Comparison of ENCODE assay signal across 9 cellular contexts in the genomic region with DNA sequence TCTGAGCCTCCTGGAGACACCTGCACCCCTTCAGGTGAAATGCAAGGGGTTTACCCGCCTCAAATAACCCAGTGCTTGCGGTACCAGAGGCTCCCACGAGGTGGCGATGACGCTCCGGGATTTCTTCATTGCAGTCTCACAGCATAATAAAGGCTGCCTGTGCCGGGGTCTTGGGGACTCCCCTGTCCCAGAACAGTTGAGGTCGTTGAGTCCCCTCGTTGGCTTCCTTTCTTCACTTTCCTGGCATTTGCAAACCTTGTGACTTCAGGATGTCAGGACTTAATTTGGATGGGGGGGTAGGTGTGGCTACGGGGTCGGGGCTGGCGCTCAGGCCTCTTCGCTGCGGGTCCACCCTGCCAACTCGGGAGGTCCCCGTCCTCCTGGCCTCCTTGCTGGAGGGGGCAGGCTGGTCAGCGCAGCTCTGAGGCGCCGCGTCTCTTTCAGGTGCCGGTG. TPM values are rescaled to one million over a fixed set of nuclear protein-coding genes. Genes with fewer than 3 reads are reported as not detected.
DNase-seq lines count a peak whose midpoint lies in the region; ATAC-seq and TF ChIP-seq lines count a peak whose summit lies in the region.
"Had no signal": no experiment of that assay in that cellular context is flagged by ENCODE, and none has a peak within 500 bp of the region (broad histone marks: within the 10 kb centered on the region; RNA-seq: fewer than 3 reads in every experiment).

No MANE protein-coding gene starts in this region.

- intact Hi-C loops in IMR-90 (cut with micrococcal nuclease) (loop anchor here (1.0 kb wide), 2 partner anchors 34 to 81 kb away; no protein-coding TSS in a partner anchor), posterior cingulate gyrus (cut with DNase I) (loop anchor here (5.0 kb wide), 1 partner anchor 80 kb away; no protein-coding TSS in a partner anchor), uterus (cut with DNase I; ENCODE audit: low total_unique reads) (loop anchor here (5.0 kb wide), 2 partner anchors 35 to 85 kb away; a partner anchor contains a TSS)

- H3K27ac ChIP-seq in IMR-90 (ENCODE audit: insufficient read depth, low read length) (no peak overlapping the region), SK-N-MC (no peak overlapping the region), uterus (no peak overlapping the region)

- H2BK20ac ChIP-seq in IMR-90 (ENCODE audit: low read depth, low read length), result no peak overlapping the region

- no peaks in the 10 kb centered on the region for H3K79me1 ChIP-seq in IMR-90 (ENCODE audit: low read depth in 1 of 2, low read length in 2 of 2)

- H3K36me3 ChIP-seq in IMR-90 (ENCODE audit: control insufficient read depth, insufficient read depth, low read length), result peaks cover 3% of the 10 kb centered on the region; the same call in 1 of the 2 replicates
- no peaks in the 10 kb centered on the region for H3K36me3 ChIP-seq in SK-N-MC (ENCODE audit: insufficient read depth, low read length)
- H3K36me3 ChIP-seq in uterus, result no peaks in the 10 kb centered on the region

- no peak overlapping the region for H2AK5ac ChIP-seq in IMR-90 (ENCODE audit: low read depth, low read length)

- BruUV-seq in IMR-90 (replicated peaks; lab: Mats Ljungman, UMichigan), result no TSS peak

- no peak overlapping the region for H3K4ac ChIP-seq in IMR-90 (ENCODE audit: low read depth, low read length)

- H3K9me3 Mint-ChIP-seq in glutamatergic neuron (ENCODE audit: unreplicated experiment), result peaks cover 2% of the 10 kb centered on the region

- H3K9me1 ChIP-seq in IMR-90 (ENCODE audit: insufficient read depth, low read length), result no peaks in the 10 kb centered on the region

- TF ChIP-seq CTCF in IMR-90 (conservative IDR thresholded peaks at IDR 0.05; ENCODE audit: low read depth, low read length) (peak; percentile 89), glutamatergic neuron (IDR thresholded peaks at IDR 0.05; ENCODE audit: partially characterized antibody, unreplicated experiment) (peak; percentile 93), uterus (IDR thresholded peaks at IDR 0.05) (peak; percentile 85 to 93 (median 86))

- no peak overlapping the region for H3K27ac Mint-ChIP-seq in glutamatergic neuron (ENCODE audit: unreplicated experiment)

- no peak overlapping the region for H3K4me3 Mint-ChIP-seq in glutamatergic neuron (ENCODE audit: unreplicated experiment)

- H3K4me3 ChIP-seq in IMR-90 (ENCODE audit: insufficient read depth, low read depth, low read length) (no peak overlapping the region), SK-N-MC (no peak overlapping the region), uterus (no peak overlapping the region)

- in situ Hi-C loops in IMR-90 (cut with MboI; ENCODE audit: low sequenced_read_pairs), result loop anchor here (5.0 kb wide), 2 partner anchors 35 to 80 kb away; no protein-coding TSS in a partner anchor

- peak overlapping the region; percentile 61 for H2AK9ac ChIP-seq in IMR-90 (replicated peaks; ENCODE audit: low read depth, low read length, poor library complexity)

- no peak overlapping the region for H3K4me2 ChIP-seq in IMR-90 (ENCODE audit: low read depth, low read length)

- TF ChIP-seq POLR2A in IMR-90 (IDR thresholded peaks at IDR 0.05; ENCODE audit: low read depth, low read length) (no peak), uterus (IDR thresholded peaks at IDR 0.05) (no peak)

- H4K20me1 ChIP-seq in IMR-90 (ENCODE audit: insufficient read depth, low read length), result peaks cover 4% of the 10 kb centered on the region; the same call in 1 of the 2 replicates

- no peaks in the 10 kb centered on the region for H3K36me3 Mint-ChIP-seq in glutamatergic neuron (ENCODE audit: unreplicated experiment)

- H3K4me1 ChIP-seq in IMR-90 (ENCODE audit: control insufficient read depth, insufficient read depth, low read length) (no peaks in the 10 kb centered on the region), uterus (peaks cover 0 to 7% of the 10 kb centered on the region in 2 donors)

- H3K18ac ChIP-seq in IMR-90 (ENCODE audit: low read depth, low read length), result no peak overlapping the region

- H3K14ac ChIP-seq in IMR-90 (replicated peaks; ENCODE audit: low read depth, low read length), result no peak overlapping the region

- H2BK120ac ChIP-seq in IMR-90 (ENCODE audit: low read depth, low read length), result no peak overlapping the region

- ATAC-seq in IMR-90 (ENCODE audit: low read depth) (peak; percentile 63), GM18858 (IDR thresholded peaks at IDR 0.05; ENCODE audit: unreplicated experiment) (no peak)

- CTCF ChIA-PET in IMR-90 (lab: Yijun Ruan, JAX), result interaction anchor here (0.6 to 1.3 kb wide), 2 partner anchors 14 to 77 kb away, joined by 3 to 6 read pairs; no protein-coding TSS in a partner anchor

- peak; percentile 72 for DNase-seq in COLO829 (ENCODE audit: low spot score)
- DNase-seq in IMR-90, result peak; percentile 40
- peak; percentile 18 for DNase-seq in SK-N-MC (ENCODE audit: low read depth, low spot score)
- peak; percentile 86 for DNase-seq in activated naive CD4-positive, alpha-beta T cell treated with Interleukin-2 at 50 U/mL for 16 hours
- peak; percentile 87 for DNase-seq in glutamatergic neuron
- peak in 9 of 10 donors; percentile 49 to 94 (median 83) for DNase-seq in posterior cingulate gyrus
- DNase-seq in uterus, result peak; percentile 69 to 72

- H3K56ac ChIP-seq in IMR-90 (ENCODE audit: extremely low read depth, insufficient read depth, low read length), result no peak overlapping the region

- peaks cover 29% of the 10 kb centered on the region for H3K27me3 ChIP-seq in IMR-90 (ENCODE audit: control insufficient read depth, insufficient read depth, low read length)
- peaks cover 15 to 17% of the 10 kb centered on the region in 2 donors for H3K27me3 ChIP-seq in uterus

- H4K8ac ChIP-seq in IMR-90 (ENCODE audit: low read depth in 2 of 2, low read length in 2 of 2), result no peak overlapping the region

- H3K9ac ChIP-seq in IMR-90 (ENCODE audit: low read depth, low read length), result no peak overlapping the region
- no peak overlapping the region for H3K9ac ChIP-seq in SK-N-MC (ENCODE audit: insufficient read length)

- H2BK5ac ChIP-seq in IMR-90 (ENCODE audit: low read depth, low read length, poor library complexity, severe bottlenecking), result no peak overlapping the region

- no peak overlapping the region for H3K23ac ChIP-seq in IMR-90 (ENCODE audit: low read depth, low read length)

- H2AFZ ChIP-seq in IMR-90 (replicated peaks; ENCODE audit: low read length, poor library complexity), result peak overlapping the region; percentile 71

- H4K91ac ChIP-seq in IMR-90 (ENCODE audit: insufficient read depth, low read depth, low read length), result no peak overlapping the region

- TF ChIP-seq RAD21 in IMR-90 (IDR thresholded peaks at IDR 0.05; ENCODE audit: low read length), result peak; percentile 89

- H3K9me3 ChIP-seq in IMR-90 (ENCODE audit: control insufficient read depth, insufficient read depth, low read length) (no peaks in the 10 kb centered on the region), SK-N-MC (ENCODE audit: low read depth, low read length) (no peaks in the 10 kb centered on the region), uterus (no peaks in the 10 kb centered on the region)

- no peak overlapping the region for H2BK15ac ChIP-seq in IMR-90 (ENCODE audit: low read depth, low read length)

- POLR2A ChIA-PET in IMR-90 (lab: Charles Lee; ENCODE audit: unreplicated experiment), result no interaction called here

- 3% methylated on average over 6 of the region's 21 CpGs; no CpG with 5 or more reads in 1 of the 2 experiments for WGBS in IMR-90 (ENCODE audit: extremely low coverage in 2 of 2, insufficient read length in 1 of 2), 2 experiments

- H4K5ac ChIP-seq in IMR-90 (ENCODE audit: low read depth, low read length), result no peak overlapping the region

- no peaks in the 10 kb centered on the region for H3K4me1 Mint-ChIP-seq in glutamatergic neuron (ENCODE audit: low read depth, unreplicated experiment)

- peaks cover 7% of the 10 kb centered on the region for H3K27me3 Mint-ChIP-seq in glutamatergic neuron (ENCODE audit: unreplicated experiment)

- dilution Hi-C loops in IMR-90 (cut with HindIII; ENCODE audit: low sequenced_read_pairs, unreplicated experiment), result no loop called here

TF ChIP-seq in IMR-90, 13 proteins besides CTCF, POLR2A, EP300 and RAD21 (continues in another document):
- TF ChIP-seq, protein P1, sequence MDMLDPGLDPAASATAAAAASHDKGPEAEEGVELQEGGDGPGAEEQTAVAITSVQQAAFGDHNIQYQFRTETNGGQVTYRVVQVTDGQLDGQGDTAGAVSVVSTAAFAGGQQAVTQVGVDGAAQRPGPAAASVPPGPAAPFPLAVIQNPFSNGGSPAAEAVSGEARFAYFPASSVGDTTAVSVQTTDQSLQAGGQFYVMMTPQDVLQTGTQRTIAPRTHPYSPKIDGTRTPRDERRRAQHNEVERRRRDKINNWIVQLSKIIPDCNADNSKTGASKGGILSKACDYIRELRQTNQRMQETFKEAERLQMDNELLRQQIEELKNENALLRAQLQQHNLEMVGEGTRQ (IDR thresholded peaks at IDR 0.05; ENCODE audit: low read depth, low read length), result no peak
- TF ChIP-seq MAZ (IDR thresholded peaks at IDR 0.05; ENCODE audit: borderline replicate concordance, low read depth, low read length) (no peak), CEBPB (IDR thresholded peaks at IDR 0.05; ENCODE audit: low read depth, low read length) (peak; percentile 45; the same call in 1 of the 2 replicates), MXI1 (IDR thresholded peaks at IDR 0.05; ENCODE audit: borderline replicate concordance, low read depth, low read length) (no peak), BHLHE40 (IDR thresholded peaks at IDR 0.05; ENCODE audit: low read depth, low read length) (no peak)

RNA-seq across cellular contexts. Expression of a gene that starts 1.3 kb away (rescaled TPM):
- total RNA-seq in IMR-90 (2012; rRNA removed), result not detected in 2 replicates
- 0.04 TPM in 1 of 2 replicates, not detected in the other for polyA plus RNA-seq in IMR-90 (2012; rRNA removed)
- not detected in 2 replicates for polyA plus RNA-seq in IMR-90 (2012; cell fraction: cytosol; rRNA removed)
- 0.08 and 0.13 TPM in 2 replicates for polyA plus RNA-seq in IMR-90 (2012; cell fraction: nucleus; rRNA removed; ENCODE audit: low replicate concordance)
- not detected for total RNA-seq in glutamatergic neuron (ENCODE audit: unreplicated experiment)
- not detected for total RNA-seq in uterus
- total RNA-seq: activated CD8-positive, alpha-beta memory T cell treated with anti-CD3 and anti-CD28 coated beads for 36 hours had no signal

RNA-seq across cellular contexts. Expression of a gene that starts 12.4 kb away (rescaled TPM):
- total RNA-seq in IMR-90 (2012; rRNA removed) (0.36 TPM in 1 of 2 replicates, not detected in the other), glutamatergic neuron (ENCODE audit: unreplicated experiment) (not detected), uterus (1 to 10 TPM in 1 of 4 donors, under 1 TPM in 1, not detected in 2; 0.69 to 4.1 TPM)
- polyA plus RNA-seq in IMR-90 (2012; rRNA removed), result 0.12 and 0.36 TPM in 2 replicates
- polyA plus RNA-seq in IMR-90 (2012; cell fraction: cytosol; rRNA removed), result 0.04 and 0.15 TPM in 2 replicates
- 0.37 and 0.78 TPM in 2 replicates for polyA plus RNA-seq in IMR-90 (2012; cell fraction: nucleus; rRNA removed; ENCODE audit: low replicate concordance)

RNA-seq across cellular contexts. Expression of a gene that starts 37.6 kb away (rescaled TPM):
- 7.3 and 9.2 TPM in 2 replicates for total RNA-seq in IMR-90 (2012; rRNA removed)
- 23.3 and 26.7 TPM in 2 replicates for polyA plus RNA-seq in IMR-90 (2012; rRNA removed)
- 18.0 and 30.3 TPM in 2 replicates for polyA plus RNA-seq in IMR-90 (2012; cell fraction: cytosol; rRNA removed)
- polyA plus RNA-seq in IMR-90 (2012; cell fraction: nucleus; rRNA removed; ENCODE audit: low replicate concordance), result 18.6 and 46.8 TPM in 2 replicates
- total RNA-seq in glutamatergic neuron (ENCODE audit: unreplicated experiment), result 41.2 TPM
- 10 to 100 TPM; 10.5 to 33.1 (median 12.9) TPM for total RNA-seq in uterus

RNA-seq across cellular contexts. Expression of a gene that starts 43.3 kb away (rescaled TPM):
- 816 and 867 TPM in 2 replicates for total RNA-seq in IMR-90 (2012; rRNA removed)
- polyA plus RNA-seq in IMR-90 (2012; rRNA removed), result 1,079 and 1,150 TPM in 2 replicates
- 411 and 787 TPM in 2 replicates for polyA plus RNA-seq in IMR-90 (2012; cell fraction: cytosol; rRNA removed)
- 281 and 349 TPM in 2 replicates for polyA plus RNA-seq in IMR-90 (2012; cell fraction: nucleus; rRNA removed; ENCODE audit: low replicate concordance)
- total RNA-seq in glutamatergic neuron (ENCODE audit: unreplicated experiment), result 297 TPM
- total RNA-seq in uterus, result 100 to 1,000 TPM; 123 to 325 (median 173) TPM

Comparison
In these comparisons a context has a peak if more than half of its experiments do, and no peak if none do; other contexts are left out.
1. DNase-seq: peak in every context shown above with its lines; median percentile 87 in glutamatergic neuron; 86 in activated naive CD4-positive, alpha-beta T cell treated with Interleukin-2 at 50 U/mL for 16 hours; 83 in posterior cingulate gyrus; 72 in COLO829; 70 in uterus; 40 in IMR-90; 18 in SK-N-MC.